In the genomic region with DNA sequence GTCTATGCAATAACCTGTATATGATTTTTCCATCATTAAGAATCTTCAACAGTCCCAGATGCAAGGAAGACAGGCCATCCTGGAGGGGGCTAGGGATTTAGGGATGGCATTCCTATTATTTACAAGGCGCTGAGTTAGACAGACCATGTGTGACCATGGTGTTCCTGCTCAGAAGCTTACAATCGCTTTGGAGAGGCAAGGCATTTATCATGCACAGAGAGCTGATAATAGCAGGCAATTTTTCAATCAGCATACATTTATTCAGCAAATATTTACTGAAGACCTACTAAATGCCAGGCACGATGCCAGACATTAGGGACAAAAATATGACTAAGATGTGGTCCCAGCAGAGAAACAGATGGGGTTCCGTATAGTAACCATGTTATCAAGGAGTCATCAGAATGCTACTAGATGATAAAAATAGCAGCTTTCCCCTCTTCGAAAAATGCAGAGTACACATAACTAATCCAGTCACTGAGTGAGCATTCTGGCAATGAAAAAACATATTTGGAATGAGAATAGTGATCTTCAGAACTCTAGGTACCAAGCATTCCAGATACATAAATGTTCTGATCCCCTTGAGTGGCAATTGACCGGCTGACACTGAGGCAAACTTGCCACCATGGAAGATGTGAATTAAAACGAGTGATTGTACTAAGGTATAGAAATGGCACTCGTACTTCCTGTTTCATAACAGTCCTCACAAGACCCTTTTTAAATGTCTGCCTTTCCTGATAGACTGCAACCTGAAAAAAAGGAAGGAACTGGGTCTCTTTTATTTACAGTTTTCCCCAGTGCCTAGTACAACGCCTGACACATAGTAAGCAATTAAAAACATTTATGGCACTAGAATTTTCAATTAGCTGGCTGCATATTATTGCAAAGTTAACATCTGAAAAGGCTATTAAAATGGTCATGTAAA, we compare ENCODE assay signal across 14 cellular contexts.
DNase-seq lines count a peak whose midpoint lies in the region; TF ChIP-seq lines count a peak whose summit lies in the region.
"Had no signal": no experiment of that assay in that cellular context is flagged by ENCODE, and none has a peak within 500 bp of the region (broad histone marks: within the 10 kb centered on the region; RNA-seq: fewer than 3 reads in every experiment).

No MANE protein-coding gene starts in this region.

- DNase-seq in SIG-M5 treated with dmso at 0.1 percent for 504 hours (lab: John Stamatoyannopoulos, UW; ENCODE audit: unreplicated experiment), result peak; percentile 53
- DNase-seq in SIG-M5 (lab: John Stamatoyannopoulos, UW), result no peak
- DNase-seq in NCI-H69 (lab: John Stamatoyannopoulos, UW), result peak; percentile 96
- no peak for DNase-seq in type B pancreatic cell (ENCODE audit: extremely low spot score, unreplicated experiment)
- no peak for DNase-seq in GDM1 (lab: John Stamatoyannopoulos, UW)
- no peak for DNase-seq in NCI-H1092 (lab: John Stamatoyannopoulos, UW)
- DNase-seq in GM13976 (ENCODE audit: low spot score), result no peak
- DNase-seq: activated CD4-positive, alpha-beta T cell treated with anti-CD3 and anti-CD28 coated beads, Interleukin-2, amount 50 U/mL, for 4 hours; Caco-2; H9; MG63; stomach had no signal

- TF ChIP-seq CTCF in brain (conservative IDR thresholded peaks at IDR 0.05) (no peak), type B pancreatic cell (conservative IDR thresholded peaks at IDR 0.05) (no peak), GM13976 (IDR thresholded peaks at IDR 0.05; ENCODE audit: borderline replicate concordance, control extremely low read depth, extremely low read depth, insufficient read depth, missing control alignments) (no peak)

- H3K27me3 Mint-ChIP-seq in brain, result no peaks in the 10 kb centered on the region
- no peaks in the 10 kb centered on the region for H3K27me3 Mint-ChIP-seq in type B pancreatic cell

- peak overlapping the region in 3 of 5 experiments; percentile 14 to 74 (median 38) for H3K27ac Mint-ChIP-seq in brain
- H3K27ac Mint-ChIP-seq in type B pancreatic cell, result peak overlapping the region; percentile 56
- H3K27ac Mint-ChIP-seq: activated T-helper 2 cell treated with anti-CD3 and anti-CD28 coated beads, Interferon-gamma antibody, Interleukin-2, Interleukin-4, amounts not matched to agents 10 μg/mL and 5 μg/mL and 100 μg/mL, durations not matched to agents 14 hours and 24 hours and 36 hours; H9 had no signal

- H3K4me3 Mint-ChIP-seq in brain (peak overlapping the region in 1 of 5 experiments; percentile 50), type B pancreatic cell (no peak overlapping the region)
- H3K4me3 Mint-ChIP-seq: H9 had no signal

- H3K9me3 Mint-ChIP-seq in brain (peaks cover 0 to 11% (median 3%) of the 10 kb centered on the region in 5 experiments), type B pancreatic cell (no peaks in the 10 kb centered on the region)

- H3K36me3 Mint-ChIP-seq in brain, result peaks cover 31% of the 10 kb centered on the region
- H3K36me3 Mint-ChIP-seq in type B pancreatic cell, result peaks cover 12% of the 10 kb centered on the region

- in situ Hi-C loops in GM13976 (cut with MboI; ENCODE audit: low sequenced_read_pairs, unreplicated experiment), result no loop called here

- H3K4me1 Mint-ChIP-seq in brain (peaks cover 26% of the 10 kb centered on the region), type B pancreatic cell (ENCODE audit: unreplicated experiment) (peaks cover 5% of the 10 kb centered on the region)

Comparison
In these comparisons a context has a peak if more than half of its experiments do, and no peak if none do; other contexts are left out.
1. DNase-seq: peak in SIG-M5 treated with dmso at 0.1 percent for 504 hours (single experiment) and NCI-H69 (single experiment); none in SIG-M5 (single experiment), type B pancreatic cell (single experiment), GDM1 (single experiment), NCI-H1092 (single experiment) and GM13976 (single experiment).